1 cellular context compared by ENCODE assay signal in genomic region chr12:400828-401227, GRCh38.
TF ChIP-seq lines count a peak whose summit lies in the region.

No MANE protein-coding gene starts in this region.

TF ChIP-seq in HepG2, 621 proteins besides CTCF, POLR2A, EP300 and RAD21:
- no peak for TF ChIP-seq ZNF512 (CRISPR knock-in tag; IDR thresholded peaks at IDR 0.05)
- TF ChIP-seq ZFAT (CRISPR knock-in tag; conservative IDR thresholded peaks at IDR 0.05): peak; percentile 94
- no peak for TF ChIP-seq ZSCAN31 (CRISPR knock-in tag; IDR thresholded peaks at IDR 0.05; ENCODE audit: low read depth)
- TF ChIP-seq HIVEP1 (CRISPR knock-in tag; IDR thresholded peaks at IDR 0.05): no peak
- no peak for TF ChIP-seq CBX5 (CRISPR knock-in tag; IDR thresholded peaks at IDR 0.05; ENCODE audit: borderline replicate concordance)
- TF ChIP-seq, protein P1, sequence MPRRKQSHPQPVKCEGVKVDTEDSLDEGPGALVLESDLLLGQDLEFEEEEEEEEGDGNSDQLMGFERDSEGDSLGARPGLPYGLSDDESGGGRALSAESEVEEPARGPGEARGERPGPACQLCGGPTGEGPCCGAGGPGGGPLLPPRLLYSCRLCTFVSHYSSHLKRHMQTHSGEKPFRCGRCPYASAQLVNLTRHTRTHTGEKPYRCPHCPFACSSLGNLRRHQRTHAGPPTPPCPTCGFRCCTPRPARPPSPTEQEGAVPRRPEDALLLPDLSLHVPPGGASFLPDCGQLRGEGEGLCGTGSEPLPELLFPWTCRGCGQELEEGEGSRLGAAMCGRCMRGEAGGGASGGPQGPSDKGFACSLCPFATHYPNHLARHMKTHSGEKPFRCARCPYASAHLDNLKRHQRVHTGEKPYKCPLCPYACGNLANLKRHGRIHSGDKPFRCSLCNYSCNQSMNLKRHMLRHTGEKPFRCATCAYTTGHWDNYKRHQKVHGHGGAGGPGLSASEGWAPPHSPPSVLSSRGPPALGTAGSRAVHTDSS (CRISPR knock-in tag; conservative IDR thresholded peaks at IDR 0.05): no peak
- 0 out of 2 replicates have a peak, but pooled peaks have one; percentile 0 for TF ChIP-seq ZNF557 (CRISPR knock-in tag; IDR thresholded peaks at IDR 0.05)
- TF ChIP-seq ESRRA (CRISPR knock-in tag; IDR thresholded peaks at IDR 0.05; ENCODE audit: low read depth): no peak
- TF ChIP-seq KDM4B (CRISPR knock-in tag; IDR thresholded peaks at IDR 0.05): no peak
TF ChIP-seq in HepG2: peak in this region for 2.
